8 cellular contexts compared by ENCODE assay signal in genomic region chr3:173395073-173395411, GRCh38. TPM values are rescaled to one million over a fixed set of nuclear protein-coding genes. Genes with fewer than 3 reads are reported as not detected.
A peak's percentile ranks its signal among the peaks of the same experiment; 100 is the strongest.
DNase-seq lines count a peak whose midpoint lies in the region; ATAC-seq and TF ChIP-seq lines count a peak whose summit lies in the region.

No MANE protein-coding gene starts in this region.

- no peak for TF ChIP-seq CTCF in KMS-11 (conservative IDR thresholded peaks at IDR 0.05; ENCODE audit: low read depth, low read length)
- no peak for TF ChIP-seq CTCF in body of pancreas (IDR thresholded peaks at IDR 0.05)
- TF ChIP-seq CTCF in left lung (IDR thresholded peaks at IDR 0.05): no peak
- TF ChIP-seq CTCF in tibial artery (IDR thresholded peaks at IDR 0.05): no peak

- no peaks in the 10 kb centered on the region for H4K20me1 ChIP-seq in KMS-11 (ENCODE audit: insufficient read depth)

- peaks cover 24% of the 10 kb centered on the region for H3K4me1 ChIP-seq in KMS-11 (ENCODE audit: low read depth, poor library complexity, severe bottlenecking)
- peaks cover 35% of the 10 kb centered on the region for H3K4me1 ChIP-seq in body of pancreas
- H3K4me1 ChIP-seq in left lung: peaks cover 0 to 16% of the 10 kb centered on the region in 2 donors
- H3K4me1 ChIP-seq in tibial artery: peaks cover 0 to 19% (median 4%) of the 10 kb centered on the region in 4 donors

- no peaks in the 10 kb centered on the region for H3K79me2 ChIP-seq in KMS-11 (ENCODE audit: insufficient read depth, low read depth)

- TF ChIP-seq POLR2A in body of pancreas (IDR thresholded peaks at IDR 0.05): no peak

- ATAC-seq in GM21737 (IDR thresholded peaks at IDR 0.05; ENCODE audit: unreplicated experiment) (peak; percentile 24), body of pancreas (peak; percentile 54), left lung (peak; percentile 37)

- peak overlapping the region; percentile 74 for H3K9ac ChIP-seq in KMS-11

- no peaks in the 10 kb centered on the region; the same call in 1 of the 2 replicates for H3K27me3 ChIP-seq in KMS-11 (ENCODE audit: insufficient read depth, low read depth)
- no peaks in the 10 kb centered on the region for H3K27me3 ChIP-seq in body of pancreas
- H3K27me3 ChIP-seq in left lung: peaks cover 14 to 70% of the 10 kb centered on the region in 2 donors
- H3K27me3 ChIP-seq in tibial artery: no peaks in the 10 kb centered on the region

- WGBS in body of pancreas, 2 donors: 1 to 2% methylated on average over 10 of the region's 10 CpGs

- H3K4me2 ChIP-seq in KMS-11: peak overlapping the region; percentile 76

- intact Hi-C loops in body of pancreas (cut with DNase I) (no loop called here), left lung (cut with DNase I) (no loop called here), tibial artery (cut with DNase I; ENCODE audit: low total_unique reads) (no loop called here)

- DNase-seq in body of pancreas: peak in 3 of 4 donors; percentile 33 to 38 (median 35)
- peak in 1 of 2 donors; percentile 33 for DNase-seq in left lung
- DNase-seq in tibial artery: no peak
- DNase-seq in stimulated activated CD4-positive, alpha-beta T cell treated with anti-CD3 and anti-CD28 coated beads, Interleukin-12 subunit alpha, Interleukin-12 subunit beta, amount 100 ng/mL, for 4 hours: no peak
- DNase-seq in stimulated activated CD4-positive, alpha-beta T cell treated with anti-CD3 and anti-CD28 coated beads, Interleukin-2, amount 100 ng/mL, for 24 hours: no peak

- H3K36me3 ChIP-seq in KMS-11 (ENCODE audit: insufficient read depth): no peaks in the 10 kb centered on the region
- H3K36me3 ChIP-seq in body of pancreas (replicated peaks in 1 of 2; ENCODE audit: insufficient read depth in 1 of 2, low read depth in 2 of 2): no peaks in the 10 kb centered on the region
- no peaks in the 10 kb centered on the region for H3K36me3 ChIP-seq in left lung
- H3K36me3 ChIP-seq in tibial artery: no peaks in the 10 kb centered on the region

- no peaks in the 10 kb centered on the region for H3K9me3 ChIP-seq in body of pancreas
- no peaks in the 10 kb centered on the region for H3K9me3 ChIP-seq in left lung
- no peaks in the 10 kb centered on the region for H3K9me3 ChIP-seq in tibial artery

- H3K4me3 ChIP-seq in GM08714 (ENCODE audit: low read length) (peak overlapping the region; percentile 67; the same call in 1 of the 2 replicates), KMS-11 (IDR thresholded peaks at IDR 0.05; ENCODE audit: insufficient read depth, low read depth, low read length) (no peak overlapping the region), body of pancreas (peak overlapping the region; percentile 16 to 66), left lung (peak overlapping the region; percentile 49 to 54), tibial artery (peak overlapping the region; percentile 88 to 89)

- H3K27ac ChIP-seq in KMS-11 (peak overlapping the region; percentile 91), body of pancreas (peak overlapping the region; percentile 26 to 74 (median 40)), left lung (peak overlapping the region; percentile 63 to 77), tibial artery (peak overlapping the region; percentile 92 to 96)

- peak overlapping the region; percentile 85 for H2AFZ ChIP-seq in KMS-11 (ENCODE audit: low read depth)

RNA-seq across cellular contexts. Expression of gene NLGN1, which starts 2.5 kb away (rescaled TPM):
- 1 to 10 TPM in 1 of 2 donors, under 1 TPM in 1; 0.52 to 1.3 TPM for total RNA-seq in body of pancreas
- total RNA-seq in left lung: 1 to 10 TPM; 3.1 to 4.3 TPM

Comparison
In these comparisons a context has a peak if more than half of its experiments do, and no peak if none do; other contexts are left out.
1. H3K27ac ChIP-seq: peak in every context shown above with its lines; median percentile 94 in tibial artery; 91 in KMS-11; 70 in left lung; 40 in body of pancreas.
2. DNase-seq: peak in body of pancreas (3 of 4); none in tibial artery (0 of 2), stimulated activated CD4-positive, alpha-beta T cell treated with anti-CD3 and anti-CD28 coated beads, Interleukin-12 subunit alpha, Interleukin-12 subunit beta, amount 100 ng/mL, for 4 hours (single experiment) and stimulated activated CD4-positive, alpha-beta T cell treated with anti-CD3 and anti-CD28 coated beads, Interleukin-2, amount 100 ng/mL, for 24 hours (0 of 2).
3. Peak in every context shown above with its lines, with median percentiles within 50 percentile points of each other: ATAC-seq.